8 cellular contexts compared by ENCODE assay signal in the genomic region with DNA sequence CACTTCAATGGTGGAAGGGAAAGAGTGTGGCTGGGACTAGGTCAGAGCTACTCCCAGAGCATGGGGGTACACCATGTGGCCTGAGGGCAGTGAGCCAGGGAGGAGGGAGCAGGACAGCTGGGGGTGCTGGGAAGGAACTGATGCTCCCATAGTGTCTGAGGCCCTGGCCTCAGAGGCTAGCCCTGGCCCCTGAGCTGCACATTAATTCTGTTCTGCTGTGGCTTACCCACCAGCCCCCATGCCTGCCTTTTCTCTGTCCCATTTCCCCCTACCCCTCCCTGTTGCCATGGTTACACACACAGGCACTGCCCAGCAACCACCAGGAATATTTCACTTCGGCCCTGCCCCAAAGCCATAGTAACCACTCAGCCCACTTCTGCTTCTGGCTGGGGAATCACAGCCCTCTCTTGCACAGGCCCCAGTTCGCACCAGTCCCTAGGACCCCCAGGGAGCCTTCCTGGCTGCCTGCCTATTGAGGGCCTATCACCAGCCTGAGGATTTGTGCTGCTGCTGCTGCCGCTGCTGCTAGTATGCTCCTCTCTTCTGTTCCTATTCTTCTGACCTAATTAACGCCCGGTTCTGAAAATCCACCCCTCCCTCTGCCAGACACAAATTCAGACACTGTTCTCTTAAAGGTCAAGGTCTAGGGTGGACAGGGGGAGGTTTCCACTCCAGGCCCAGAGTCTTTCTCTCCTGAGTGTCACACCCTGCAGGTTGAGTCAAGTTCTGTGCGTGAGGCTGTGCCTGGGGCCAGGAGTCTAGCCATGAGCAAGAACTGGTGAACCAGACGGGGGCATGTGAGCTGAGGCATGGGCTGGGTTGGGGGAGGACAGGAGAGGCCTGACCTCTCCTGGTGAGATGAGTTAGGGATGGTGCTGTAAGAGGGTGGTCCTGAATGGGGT.
A peak's percentile ranks its signal among the peaks of the same experiment; 100 is the strongest.
DNase-seq lines count a peak whose midpoint lies in the region; ATAC-seq and TF ChIP-seq lines count a peak whose summit lies in the region.

No MANE protein-coding gene starts in this region.

- peak overlapping the region in 1 of 2 experiments; percentile 93 for H3K14ac ChIP-seq in mesenchymal stem cell (ENCODE audit: low read length in 2 of 2)

- H3K4me2 ChIP-seq in mesenchymal stem cell (ENCODE audit: low read length, poor library complexity, severe bottlenecking): no peak overlapping the region

- H3K79me1 ChIP-seq in mesenchymal stem cell (replicated peaks; ENCODE audit: low read length, poor library complexity, severe bottlenecking): peaks cover 28% of the 10 kb centered on the region

- H3K23ac ChIP-seq in mesenchymal stem cell (ENCODE audit: low read length in 2 of 2): peak overlapping the region in 1 of 2 experiments; percentile 54

- peak overlapping the region; percentile 50 for H2BK15ac ChIP-seq in mesenchymal stem cell (ENCODE audit: low read depth, poor library complexity, severe bottlenecking)

- H3K9me3 ChIP-seq in mesenchymal stem cell (ENCODE audit: control insufficient read depth, low read length) (no peaks in the 10 kb centered on the region), Peyer's patch (no peaks in the 10 kb centered on the region)

- H2AFZ ChIP-seq in mesenchymal stem cell (ENCODE audit: low read depth, low read length): no peak overlapping the region

- no peak for ATAC-seq in HG02798 (IDR thresholded peaks at IDR 0.05; ENCODE audit: poor library complexity, unreplicated experiment)
- no peak for ATAC-seq in GM18505 (IDR thresholded peaks at IDR 0.05; ENCODE audit: unreplicated experiment)

- no peak overlapping the region for H2AK5ac ChIP-seq in mesenchymal stem cell (ENCODE audit: low read length, severe bottlenecking)

- peak overlapping the region; percentile 11 for H2BK120ac ChIP-seq in mesenchymal stem cell (ENCODE audit: low read depth, low read length)

- H2BK5ac ChIP-seq in mesenchymal stem cell (ENCODE audit: low read depth, low read length, poor library complexity, severe bottlenecking): no peak overlapping the region

- DNase-seq in C1 segment of cervical spinal cord (lab: John Stamatoyannopoulos, UW) (peak; percentile 9 to 95 (median 80)), NCI-H1417 (lab: John Stamatoyannopoulos, UW) (peak; percentile 26 to 70 (median 36)), cardiac fibroblast (ENCODE audit: low read depth in 2 of 2) (peak; percentile 27 to 58), mesenchymal stem cell (peak; percentile 80), mucosa of gallbladder (ENCODE audit: low spot score) (no peak), Peyer's patch (no peak)

- H3K27me3 ChIP-seq in mesenchymal stem cell (ENCODE audit: control insufficient read depth in 1 of 2, insufficient read depth in 1 of 2, low read length in 2 of 2): no peaks in the 10 kb centered on the region
- H3K27me3 ChIP-seq in Peyer's patch: no peaks in the 10 kb centered on the region

- H3K36me3 ChIP-seq in mesenchymal stem cell (ENCODE audit: control insufficient read depth in 1 of 2, insufficient read depth in 2 of 2, low read depth in 1 of 2, low read length in 2 of 2) (peaks cover 75 to 77% of the 10 kb centered on the region in 2 experiments), Peyer's patch (peaks cover 0 to 42% (median 0%) of the 10 kb centered on the region in 3 donors)

- H4K8ac ChIP-seq in mesenchymal stem cell (ENCODE audit: low read length): peak overlapping the region; percentile 5

- no peak overlapping the region for H3K27ac ChIP-seq in mesenchymal stem cell (ENCODE audit: low read length, poor library complexity, severe bottlenecking)
- peak overlapping the region in 2 of 4 donors; percentile 4 to 20 for H3K27ac ChIP-seq in Peyer's patch

- peak overlapping the region; percentile 63 for H4K91ac ChIP-seq in mesenchymal stem cell (ENCODE audit: low read length)

- H2BK12ac ChIP-seq in mesenchymal stem cell (ENCODE audit: low read length in 2 of 2): peak overlapping the region in 1 of 2 experiments; percentile 60

- TF ChIP-seq CTCF in cardiac fibroblast (IDR thresholded peaks at IDR 0.05; ENCODE audit: low read depth, low read length) (no peak), Peyer's patch (IDR thresholded peaks at IDR 0.05) (no peak)

- H3K4me3 ChIP-seq in cardiac fibroblast (replicated peaks in 1 of 2; ENCODE audit: low read depth in 2 of 2, low read length in 2 of 2) (no peak overlapping the region), mesenchymal stem cell (ENCODE audit: insufficient read depth in 1 of 2, low read depth in 1 of 2, low read length in 2 of 2) (no peak overlapping the region), Peyer's patch (no peak overlapping the region)

- peak overlapping the region; percentile 35 to 66 for H3K4ac ChIP-seq in mesenchymal stem cell (ENCODE audit: low read depth in 1 of 2, low read length in 2 of 2)

- H3K9ac ChIP-seq in mesenchymal stem cell (ENCODE audit: low read length): peak overlapping the region; percentile 55

- H3K18ac ChIP-seq in mesenchymal stem cell (ENCODE audit: low read depth in 1 of 2, low read length in 2 of 2): peak overlapping the region; percentile 40 to 54

- no peak for TF ChIP-seq POLR2A in GM18505 (IDR thresholded peaks at IDR 0.05; ENCODE audit: borderline replicate concordance, extremely low read depth, insufficient read depth, insufficient read length)
- TF ChIP-seq POLR2A in Peyer's patch (IDR thresholded peaks at IDR 0.05): no peak

- WGBS in mesenchymal stem cell: 56% methylated on average over 4 of the region's 7 CpGs

- H3K4me1 ChIP-seq in mesenchymal stem cell (ENCODE audit: control insufficient read depth, insufficient read depth, low read depth, low read length) (peaks cover 19% of the 10 kb centered on the region), Peyer's patch (peaks cover 0 to 3% (median 0%) of the 10 kb centered on the region in 4 donors)

Comparison
In these comparisons a context has a peak if more than half of its experiments do, and no peak if none do; other contexts are left out.
1. DNase-seq: peak in C1 segment of cervical spinal cord (14 of 14), NCI-H1417 (3 of 3), cardiac fibroblast (2 of 2) and mesenchymal stem cell (single experiment); none in mucosa of gallbladder (single experiment) and Peyer's patch (0 of 3).